Comparison of ENCODE assay signal across 13 cellular contexts in genomic region chr6:111857674-111858337, GRCh38. TPM values are rescaled to one million over a fixed set of nuclear protein-coding genes. Genes with fewer than 3 reads are reported as not detected.
A peak's percentile ranks its signal among the peaks of the same experiment; 100 is the strongest.
DNase-seq lines count a peak whose midpoint lies in the region; ATAC-seq and TF ChIP-seq lines count a peak whose summit lies in the region.
"Had no signal": no experiment of that assay in that cellular context is flagged by ENCODE, and none has a peak within 500 bp of the region (broad histone marks: within the 10 kb centered on the region; RNA-seq: fewer than 3 reads in every experiment).

No MANE protein-coding gene starts in this region.

- peaks cover 5 to 19% of the 10 kb centered on the region in 2 donors for H3K36me3 Mint-ChIP-seq in activated T-cell treated with anti-CD3 and anti-CD28 coated beads, Interleukin-2, amount 50 U/mL, for 72 hours (ENCODE audit: insufficient read depth in 2 of 2)
- H3K36me3 Mint-ChIP-seq in activated T-helper 1 cell treated with anti-CD3 and anti-CD28 coated beads, Interleukin-12 subunit alpha, Interleukin-12 subunit beta, Interleukin-2, Interleukin-4 antibody, amounts not matched to agents 30 ng/mL and 10 ng/mL and 1 ng/mL, durations not matched to agents 14 hours and 24 hours and 36 hours (ENCODE audit: low read depth): peaks cover 46% of the 10 kb centered on the region
- H3K36me3 Mint-ChIP-seq in glutamatergic neuron (ENCODE audit: unreplicated experiment): no peaks in the 10 kb centered on the region

- no peak overlapping the region for H3K4me3 ChIP-seq in stomach smooth muscle (ENCODE audit: low read length in 2 of 2)
- H3K4me3 ChIP-seq: lung, ovary had no signal

- H3K4me1 ChIP-seq in stomach smooth muscle (ENCODE audit: control insufficient read depth, insufficient read depth, low read length): no peaks in the 10 kb centered on the region

- H3K9ac ChIP-seq in stomach smooth muscle (ENCODE audit: low read length in 2 of 2): no peak overlapping the region

- H3K9me3 ChIP-seq in stomach smooth muscle (ENCODE audit: control insufficient read depth in 2 of 2, low read length in 2 of 2): no peaks in the 10 kb centered on the region
- H3K9me3 ChIP-seq: ovary had no signal

- peak overlapping the region; percentile 72 to 85 for H3K4me3 Mint-ChIP-seq in activated T-cell treated with anti-CD3 and anti-CD28 coated beads, Interleukin-2, amount 50 U/mL, for 72 hours
- H3K4me3 Mint-ChIP-seq in activated T-helper 1 cell treated with anti-CD3 and anti-CD28 coated beads, Interleukin-12 subunit alpha, Interleukin-12 subunit beta, Interleukin-2, Interleukin-4 antibody, amounts not matched to agents 30 ng/mL and 10 ng/mL and 1 ng/mL, durations not matched to agents 14 hours and 24 hours and 36 hours: no peak overlapping the region
- peak overlapping the region; percentile 72 for H3K4me3 Mint-ChIP-seq in glutamatergic neuron (ENCODE audit: unreplicated experiment)

- TF ChIP-seq CTCF in glutamatergic neuron (IDR thresholded peaks at IDR 0.05; ENCODE audit: partially characterized antibody, unreplicated experiment): no peak

- H3K27me3 Mint-ChIP-seq in activated T-cell treated with anti-CD3 and anti-CD28 coated beads, Interleukin-2, amount 50 U/mL, for 72 hours (ENCODE audit: low read depth): no peaks in the 10 kb centered on the region
- H3K27me3 Mint-ChIP-seq in activated T-helper 1 cell treated with anti-CD3 and anti-CD28 coated beads, Interleukin-12 subunit alpha, Interleukin-12 subunit beta, Interleukin-2, Interleukin-4 antibody, amounts not matched to agents 30 ng/mL and 10 ng/mL and 1 ng/mL, durations not matched to agents 14 hours and 24 hours and 36 hours (ENCODE audit: insufficient read depth): no peaks in the 10 kb centered on the region
- peaks cover 3% of the 10 kb centered on the region for H3K27me3 Mint-ChIP-seq in glutamatergic neuron (ENCODE audit: unreplicated experiment)

- H3K27ac Mint-ChIP-seq in activated T-cell treated with anti-CD3 and anti-CD28 coated beads, Interleukin-2, amount 50 U/mL, for 72 hours: peak overlapping the region; percentile 95
- peak overlapping the region; percentile 52 for H3K27ac Mint-ChIP-seq in activated T-helper 1 cell treated with anti-CD3 and anti-CD28 coated beads, Interleukin-12 subunit alpha, Interleukin-12 subunit beta, Interleukin-2, Interleukin-4 antibody, amounts not matched to agents 30 ng/mL and 10 ng/mL and 1 ng/mL, durations not matched to agents 14 hours and 24 hours and 36 hours
- peak overlapping the region; percentile 71 for H3K27ac Mint-ChIP-seq in glutamatergic neuron (ENCODE audit: unreplicated experiment)

- peaks cover 98% of the 10 kb centered on the region for H3K4me1 Mint-ChIP-seq in activated T-cell treated with anti-CD3 and anti-CD28 coated beads, Interleukin-2, amount 50 U/mL, for 72 hours (ENCODE audit: low read depth)
- peaks cover 87% of the 10 kb centered on the region for H3K4me1 Mint-ChIP-seq in activated T-helper 1 cell treated with anti-CD3 and anti-CD28 coated beads, Interleukin-12 subunit alpha, Interleukin-12 subunit beta, Interleukin-2, Interleukin-4 antibody, amounts not matched to agents 30 ng/mL and 10 ng/mL and 1 ng/mL, durations not matched to agents 14 hours and 24 hours and 36 hours (ENCODE audit: low read depth)
- peaks cover 67% of the 10 kb centered on the region for H3K4me1 Mint-ChIP-seq in glutamatergic neuron (ENCODE audit: low read depth, unreplicated experiment)

- H3K36me3 ChIP-seq in stomach smooth muscle (ENCODE audit: control insufficient read depth in 2 of 2, insufficient read depth in 2 of 2, low read length in 2 of 2): no peaks in the 10 kb centered on the region
- H3K36me3 ChIP-seq: ovary had no signal

- no peak for DNase-seq in activated T-cell treated with anti-CD3 and anti-CD28 coated beads, Interleukin-2, amount 50 U/mL, for 72 hours
- no peak for DNase-seq in activated T-cell treated with anti-CD3 and anti-CD28 coated beads, Interleukin-2, amount 50 U/mL, for 48 hours
- no peak for DNase-seq in activated T-helper 1 cell treated with anti-CD3 and anti-CD28 coated beads, Interleukin-12 subunit alpha, Interleukin-12 subunit beta, Interleukin-2, Interleukin-4 antibody, amounts not matched to agents 30 ng/mL and 10 ng/mL and 1 ng/mL, durations not matched to agents 14 hours and 24 hours and 36 hours (ENCODE audit: low spot score)
- DNase-seq in glutamatergic neuron: no peak
- no peak for DNase-seq in epidermal melanocyte (ENCODE audit: insufficient read length, low spot score)
- DNase-seq: DMS79 treated with DMSO at 0.1 percent for 48 hours, erythroblast, NCI-H526, ovary had no signal

- H3K9me3 Mint-ChIP-seq in activated T-cell treated with anti-CD3 and anti-CD28 coated beads, Interleukin-2, amount 50 U/mL, for 72 hours: no peaks in the 10 kb centered on the region
- no peaks in the 10 kb centered on the region for H3K9me3 Mint-ChIP-seq in activated T-helper 1 cell treated with anti-CD3 and anti-CD28 coated beads, Interleukin-12 subunit alpha, Interleukin-12 subunit beta, Interleukin-2, Interleukin-4 antibody, amounts not matched to agents 30 ng/mL and 10 ng/mL and 1 ng/mL, durations not matched to agents 14 hours and 24 hours and 36 hours
- H3K9me3 Mint-ChIP-seq in glutamatergic neuron (ENCODE audit: unreplicated experiment): peaks cover 1% of the 10 kb centered on the region

- H3K27ac ChIP-seq in stomach smooth muscle (ENCODE audit: low read length): peak overlapping the region; percentile 1
- H3K27ac ChIP-seq: ovary had no signal

- ATAC-seq in activated T-cell treated with anti-CD3 and anti-CD28 coated beads, Interleukin-2, amount 50 U/mL, for 72 hours (replicated peaks in 1 of 2): peak in 1 of 2 donors; percentile 5
- ATAC-seq in GM18498 (IDR thresholded peaks at IDR 0.05; ENCODE audit: unreplicated experiment): no peak
- ATAC-seq in HG02885 (IDR thresholded peaks at IDR 0.05; ENCODE audit: poor library complexity, unreplicated experiment): no peak

- H3K27me3 ChIP-seq in stomach smooth muscle (ENCODE audit: control insufficient read depth in 1 of 2, insufficient read depth in 2 of 2, low read length in 2 of 2): no peaks in the 10 kb centered on the region
- H3K27me3 ChIP-seq: ovary had no signal

- intact Hi-C loops in activated T-helper 1 cell treated with anti-CD3 and anti-CD28 coated beads, Interleukin-12 subunit alpha, Interleukin-12 subunit beta, Interleukin-2, Interleukin-4 antibody, amounts not matched to agents 30 ng/mL and 10 ng/mL and 1 ng/mL, durations not matched to agents 14 hours and 24 hours and 36 hours (cut with micrococcal nuclease): loop anchor here (1.0 kb wide), 1 partner anchor 10 kb away; no protein-coding TSS in a partner anchor

RNA-seq across cellular contexts. Expression of gene FYN, which starts 15.4 kb away (rescaled TPM):
- 100 to 1,000 TPM; 504 to 505 TPM for total RNA-seq in activated T-cell treated with anti-CD3 and anti-CD28 coated beads, Interleukin-2, amount 50 U/mL, for 72 hours
- 347 and 355 TPM in 2 replicates for total RNA-seq in activated T-helper 1 cell treated with anti-CD3 and anti-CD28 coated beads, Interleukin-12 subunit alpha, Interleukin-12 subunit beta, Interleukin-2, Interleukin-4 antibody, amounts not matched to agents 30 ng/mL and 10 ng/mL and 1 ng/mL, durations not matched to agents 14 hours and 24 hours and 36 hours
- 525 TPM for total RNA-seq in glutamatergic neuron (ENCODE audit: unreplicated experiment)
